8 cellular contexts compared by ENCODE assay signal in the genomic region with DNA sequence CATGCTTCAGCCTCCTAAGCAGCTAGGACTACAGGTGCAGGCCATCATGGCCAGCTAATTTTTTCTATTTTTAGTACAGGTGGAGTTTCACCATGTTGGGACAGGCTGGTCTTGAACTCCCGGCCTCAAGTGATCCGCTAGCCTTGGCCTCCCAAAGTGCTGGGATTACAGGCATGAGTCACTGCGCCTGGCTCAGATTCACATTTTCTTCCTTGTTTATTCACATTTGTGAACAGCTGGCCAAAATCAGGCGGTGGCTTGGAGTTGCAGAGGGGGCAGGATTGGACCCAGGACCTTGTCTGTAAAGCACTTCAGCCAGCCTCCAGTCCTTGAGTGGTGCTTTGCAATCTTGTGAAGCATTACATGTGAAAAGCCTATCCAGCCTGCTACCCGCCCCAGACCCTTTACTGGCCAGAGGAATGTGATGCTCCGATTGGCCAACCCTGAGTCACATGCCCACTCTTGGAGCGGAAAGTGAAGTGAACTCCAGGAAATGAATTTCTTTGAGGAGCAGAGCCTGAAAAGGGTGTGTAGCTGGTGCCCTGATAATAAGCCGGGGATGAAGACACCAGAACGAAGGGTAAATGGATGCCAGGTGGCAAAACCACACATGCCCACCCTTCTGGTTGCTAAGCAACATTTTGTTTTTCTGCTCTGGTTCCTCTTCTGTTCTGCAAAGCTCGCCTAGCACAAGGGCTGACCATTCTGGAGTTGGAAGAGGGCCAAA.
DNase-seq lines count a peak whose midpoint lies in the region; ATAC-seq and TF ChIP-seq lines count a peak whose summit lies in the region.

No MANE protein-coding gene starts in this region.

- no peak overlapping the region for H3K27ac Mint-ChIP-seq in activated CD4-positive, alpha-beta memory T cell treated with anti-CD3 and anti-CD28 coated beads for 36 hours

- CTCF ChIA-PET in activated CD4-positive, alpha-beta memory T cell treated with anti-CD3 and anti-CD28 coated beads for 36 hours (lab: Charles Lee): interaction anchor here (0.8 kb wide), 1 partner anchor 190 kb away, joined by 3 read pairs; no protein-coding TSS in a partner anchor

- TF ChIP-seq CTCF in GM12865 (IDR thresholded peaks at IDR 0.05; ENCODE audit: insufficient read depth, low read depth, low read length, missing control alignments): no peak
- TF ChIP-seq CTCF in NB4 (IDR thresholded peaks at IDR 0.05; ENCODE audit: low read depth, low read length): no peak
- no peak for TF ChIP-seq CTCF in omental fat pad (IDR thresholded peaks at IDR 0.05)

- DNase-seq in GM12865 (ENCODE audit: low read depth) (peak; percentile 69), NB4 (ENCODE audit: low read depth) (peak; percentile 73), SK-N-DZ (ENCODE audit: low spot score) (peak; percentile 14), foreskin melanocyte (peak; percentile 24), omental fat pad (ENCODE audit: low spot score) (peak; percentile 44)
- DNase-seq in activated CD4-positive, alpha-beta memory T cell treated with anti-CD3 and anti-CD28 coated beads for 36 hours: no peak
- no peak for DNase-seq in stimulated activated CD4-positive, alpha-beta T cell treated with anti-CD3 and anti-CD28 coated beads, Interleukin-1b, Interleukin-23, amount 100 ng/mL, for 48 hours
- no peak for DNase-seq in activated CD4-positive, CD25-positive, alpha-beta regulatory T cell treated with anti-CD3 and anti-CD28 coated beads, Interleukin-2, amount 50 U/mL, for 72 hours

- no peaks in the 10 kb centered on the region for H3K9me3 Mint-ChIP-seq in activated CD4-positive, alpha-beta memory T cell treated with anti-CD3 and anti-CD28 coated beads for 36 hours

- no peak overlapping the region for H3K4me3 Mint-ChIP-seq in activated CD4-positive, alpha-beta memory T cell treated with anti-CD3 and anti-CD28 coated beads for 36 hours

- POLR2A ChIA-PET in activated CD4-positive, alpha-beta memory T cell treated with anti-CD3 and anti-CD28 coated beads for 36 hours (lab: Charles Lee): no interaction called here

- no peaks in the 10 kb centered on the region for H3K27me3 Mint-ChIP-seq in activated CD4-positive, alpha-beta memory T cell treated with anti-CD3 and anti-CD28 coated beads for 36 hours

- H3K4me1 Mint-ChIP-seq in activated CD4-positive, alpha-beta memory T cell treated with anti-CD3 and anti-CD28 coated beads for 36 hours (ENCODE audit: low read depth): peaks cover 65% of the 10 kb centered on the region

- H3K4me3 ChIP-seq in GM12865 (ENCODE audit: low read depth, low read length): no peak overlapping the region
- no peak overlapping the region for H3K4me3 ChIP-seq in NB4 (ENCODE audit: low read depth, low read length)

- intact Hi-C loops in activated CD4-positive, alpha-beta memory T cell treated with anti-CD3 and anti-CD28 coated beads for 36 hours (cut with micrococcal nuclease): no loop called here

- TF ChIP-seq POLR2A in NB4 (IDR thresholded peaks at IDR 0.05; ENCODE audit: extremely low read depth, insufficient read length): peak; percentile 36

- H3K36me3 Mint-ChIP-seq in activated CD4-positive, alpha-beta memory T cell treated with anti-CD3 and anti-CD28 coated beads for 36 hours: no peaks in the 10 kb centered on the region

- ATAC-seq in omental fat pad (ENCODE audit: low FRiP score): peak; percentile 89

Comparison
In these comparisons a context has a peak if more than half of its experiments do, and no peak if none do; other contexts are left out.
1. DNase-seq: peak in GM12865 (single experiment), NB4 (single experiment), SK-N-DZ (single experiment), foreskin melanocyte (single experiment) and omental fat pad (single experiment); none in activated CD4-positive, alpha-beta memory T cell treated with anti-CD3 and anti-CD28 coated beads for 36 hours (single experiment), stimulated activated CD4-positive, alpha-beta T cell treated with anti-CD3 and anti-CD28 coated beads, Interleukin-1b, Interleukin-23, amount 100 ng/mL, for 48 hours (single experiment) and activated CD4-positive, CD25-positive, alpha-beta regulatory T cell treated with anti-CD3 and anti-CD28 coated beads, Interleukin-2, amount 50 U/mL, for 72 hours (single experiment).